ENCODE assay signal across 8 cellular contexts in the genomic region with DNA sequence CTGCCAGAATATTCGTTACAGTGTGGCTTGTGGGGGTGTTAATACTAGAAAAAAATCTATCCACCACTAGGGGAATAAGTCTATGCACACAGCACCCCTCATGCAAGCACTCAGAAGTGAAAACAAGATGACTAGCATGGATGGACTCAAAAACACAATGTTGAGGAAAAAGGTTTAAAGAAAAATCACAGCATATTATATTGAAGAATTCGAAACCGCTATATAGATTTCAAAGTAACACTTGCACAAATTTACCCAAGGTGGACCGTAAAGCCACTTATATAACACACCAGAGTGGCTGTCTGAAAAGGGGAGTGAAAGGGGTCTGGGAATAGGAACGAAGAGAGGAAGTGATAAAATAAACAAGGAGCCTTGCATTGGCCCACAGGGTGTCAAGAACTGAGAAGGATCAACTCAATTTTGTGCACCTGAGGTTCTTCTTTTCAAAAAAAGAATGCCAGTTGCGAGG. TPM values are rescaled to one million over a fixed set of nuclear protein-coding genes. Genes with fewer than 3 reads are reported as not detected.
DNase-seq lines count a peak whose midpoint lies in the region; ATAC-seq and TF ChIP-seq lines count a peak whose summit lies in the region.

No MANE protein-coding gene starts in this region.

- TF ChIP-seq CTCF in heart left ventricle (IDR thresholded peaks at IDR 0.05): peak; percentile 10 to 53 (median 40)
- TF ChIP-seq CTCF in progenitor cell of endocrine pancreas (IDR thresholded peaks at IDR 0.05; ENCODE audit: unreplicated experiment): peak; percentile 60

- H3K4me1 ChIP-seq in heart left ventricle: peaks cover 0 to 55% (median 23%) of the 10 kb centered on the region in 12 donors

- peaks cover 17% of the 10 kb centered on the region for H3K4me1 Mint-ChIP-seq in activated naive CD8-positive, alpha-beta T cell treated with anti-CD3 and anti-CD28 coated beads, Interleukin-2, amount 10 ng/mL, durations not matched to agents 7 days and 5 days
- peaks cover 13% of the 10 kb centered on the region for H3K4me1 Mint-ChIP-seq in progenitor cell of endocrine pancreas (ENCODE audit: low read depth)

- peaks cover 0 to 28% (median 21%) of the 10 kb centered on the region in 9 donors for H3K36me3 ChIP-seq in heart left ventricle

- H3K36me3 Mint-ChIP-seq in activated naive CD8-positive, alpha-beta T cell treated with anti-CD3 and anti-CD28 coated beads, Interleukin-2, amount 10 ng/mL, durations not matched to agents 7 days and 5 days: peaks cover 3% of the 10 kb centered on the region
- H3K36me3 Mint-ChIP-seq in progenitor cell of endocrine pancreas (ENCODE audit: insufficient read depth): peaks cover 10% of the 10 kb centered on the region

- H3K27me3 Mint-ChIP-seq in activated naive CD8-positive, alpha-beta T cell treated with anti-CD3 and anti-CD28 coated beads, Interleukin-2, amount 10 ng/mL, durations not matched to agents 7 days and 5 days: no peaks in the 10 kb centered on the region
- H3K27me3 Mint-ChIP-seq in progenitor cell of endocrine pancreas: no peaks in the 10 kb centered on the region

- intact Hi-C loops in heart left ventricle (cut with DNase I): no loop called here

- POLR2A ChIA-PET in activated naive CD8-positive, alpha-beta T cell treated with anti-CD3 and anti-CD28 coated beads, Interleukin-2, amount 10 ng/mL, durations not matched to agents 7 days and 5 days (lab: Charles Lee): interaction anchor here (0.7 to 1.1 kb wide), 2 partner anchors 62 to 100 kb away, joined by 3 read pairs; no protein-coding TSS in a partner anchor

- DNase-seq in stimulated activated CD4-positive, alpha-beta T cell treated with anti-CD3 and anti-CD28 coated beads, Interleukin-2, amount 100 ng/mL, for 48 hours: peak; percentile 3 to 8
- no peak for DNase-seq in stimulated activated CD4-positive, alpha-beta T cell treated with anti-CD3 and anti-CD28 coated beads, Interleukin-12 subunit alpha, Interleukin-12 subunit beta, amount 100 ng/mL, for 4 hours
- DNase-seq in NCI-H460 (ENCODE audit: extremely low read depth, low read depth) (peak; percentile 36), heart left ventricle (no peak), progenitor cell of endocrine pancreas (ENCODE audit: low spot score, unreplicated experiment) (no peak), 8988T (no peak)
- DNase-seq in activated naive CD8-positive, alpha-beta T cell treated with anti-CD3 and anti-CD28 coated beads, Interleukin-2, amount 10 ng/mL, durations not matched to agents 7 days and 5 days: no peak

- H3K4me3 ChIP-seq in heart left ventricle: peak overlapping the region; percentile 70 to 88 (median 82)

- ATAC-seq in HG02852 (IDR thresholded peaks at IDR 0.05; ENCODE audit: unreplicated experiment): peak; percentile 3
- ATAC-seq in activated naive CD8-positive, alpha-beta T cell treated with anti-CD3 and anti-CD28 coated beads, Interleukin-2, amount 10 ng/mL, durations not matched to agents 7 days and 5 days (ENCODE audit: low read depth): peak; percentile 72
- ATAC-seq in heart left ventricle: peak in 3 of 4 donors; percentile 29 to 65 (median 56)

- H3K9me3 Mint-ChIP-seq in activated naive CD8-positive, alpha-beta T cell treated with anti-CD3 and anti-CD28 coated beads, Interleukin-2, amount 10 ng/mL, durations not matched to agents 7 days and 5 days: no peaks in the 10 kb centered on the region
- H3K9me3 Mint-ChIP-seq in progenitor cell of endocrine pancreas (ENCODE audit: low read depth): no peaks in the 10 kb centered on the region

- WGBS in heart left ventricle, 4 donors: 0 to 1% (median 1%) methylated on average over 6 of the region's 6 CpGs

- peak overlapping the region; percentile 76 to 93 (median 87) for H3K27ac ChIP-seq in heart left ventricle

- H3K27ac Mint-ChIP-seq in activated naive CD8-positive, alpha-beta T cell treated with anti-CD3 and anti-CD28 coated beads, Interleukin-2, amount 10 ng/mL, durations not matched to agents 7 days and 5 days: peak overlapping the region; percentile 96
- peak overlapping the region; percentile 97 for H3K27ac Mint-ChIP-seq in progenitor cell of endocrine pancreas

- peak overlapping the region; percentile 99 for H3K4me3 Mint-ChIP-seq in activated naive CD8-positive, alpha-beta T cell treated with anti-CD3 and anti-CD28 coated beads, Interleukin-2, amount 10 ng/mL, durations not matched to agents 7 days and 5 days
- peak overlapping the region; percentile 98 for H3K4me3 Mint-ChIP-seq in progenitor cell of endocrine pancreas (ENCODE audit: low read depth)

- H3K9me3 ChIP-seq in heart left ventricle: no peaks in the 10 kb centered on the region

- no peak for TF ChIP-seq POLR2A in heart left ventricle (IDR thresholded peaks at IDR 0.05)

- H3K27me3 ChIP-seq in heart left ventricle: no peaks in the 10 kb centered on the region

RNA-seq across cellular contexts. Expression of gene ABCD4, which starts 0.5 kb away (rescaled TPM):
- total RNA-seq in NCI-H460 (2014; rRNA removed; shearing (Covaris generic)): 24.7 and 26.2 TPM in 2 replicates
- polyA plus RNA-seq in NCI-H460 (2014; cell fraction: nucleus; rRNA removed): 88.9 and 179 TPM in 2 replicates
- total RNA-seq in activated naive CD8-positive, alpha-beta T cell treated with anti-CD3 and anti-CD28 coated beads, Interleukin-2, amount 10 ng/mL, durations not matched to agents 7 days and 5 days: 10 to 100 TPM; 70.4 TPM
- total RNA-seq in heart left ventricle (10 to 100 TPM; 11.2 to 42.9 (median 22.3) TPM), progenitor cell of endocrine pancreas (155 and 158 TPM in 2 replicates)
- 10 to 100 TPM; 16.0 to 33.0 TPM for polyA plus RNA-seq in heart left ventricle

RNA-seq across cellular contexts. Expression of gene VRTN, which starts 46.1 kb away (rescaled TPM):
- total RNA-seq in NCI-H460 (2014; rRNA removed; shearing (Covaris generic)): not detected in 2 replicates
- not detected in 2 replicates for polyA plus RNA-seq in NCI-H460 (2014; cell fraction: nucleus; rRNA removed)
- not detected for total RNA-seq in activated naive CD8-positive, alpha-beta T cell treated with anti-CD3 and anti-CD28 coated beads, Interleukin-2, amount 10 ng/mL, durations not matched to agents 7 days and 5 days
- total RNA-seq in heart left ventricle (not detected), progenitor cell of endocrine pancreas (1.2 and 1.5 TPM in 2 replicates)
- not detected for polyA plus RNA-seq in heart left ventricle

Comparison
In these comparisons a context has a peak if more than half of its experiments do, and no peak if none do; other contexts are left out.
1. DNase-seq: peak in stimulated activated CD4-positive, alpha-beta T cell treated with anti-CD3 and anti-CD28 coated beads, Interleukin-2, amount 100 ng/mL, for 48 hours (2 of 2) and NCI-H460 (single experiment); none in stimulated activated CD4-positive, alpha-beta T cell treated with anti-CD3 and anti-CD28 coated beads, Interleukin-12 subunit alpha, Interleukin-12 subunit beta, amount 100 ng/mL, for 4 hours (single experiment), activated naive CD8-positive, alpha-beta T cell treated with anti-CD3 and anti-CD28 coated beads, Interleukin-2, amount 10 ng/mL, durations not matched to agents 7 days and 5 days (single experiment), heart left ventricle (0 of 5), progenitor cell of endocrine pancreas (single experiment) and 8988T (single experiment).
2. ATAC-seq: peak in every context shown above with its lines; median percentile 72 in activated naive CD8-positive, alpha-beta T cell treated with anti-CD3 and anti-CD28 coated beads, Interleukin-2, amount 10 ng/mL, durations not matched to agents 7 days and 5 days; 56 in heart left ventricle; 3 in HG02852.